ENCODE assay signal across 15 cellular contexts in genomic region chr14:28784262-28785021, GRCh38. TPM values are rescaled to one million over a fixed set of nuclear protein-coding genes. Genes with fewer than 3 reads are reported as not detected.
A peak's percentile ranks its signal among the peaks of the same experiment; 100 is the strongest.
DNase-seq lines count a peak whose midpoint lies in the region; TF ChIP-seq lines count a peak whose summit lies in the region.
"Had no signal": no experiment of that assay in that cellular context is flagged by ENCODE, and none has a peak within 500 bp of the region (broad histone marks: within the 10 kb centered on the region; RNA-seq: fewer than 3 reads in every experiment).

No MANE protein-coding gene starts in this region.

- TF ChIP-seq CTCF in astrocyte of the spinal cord (IDR thresholded peaks at IDR 0.05; ENCODE audit: low read depth, low read length): no peak

- H3K27ac ChIP-seq in layer of hippocampus (ENCODE audit: low read depth, low read length): peak overlapping the region; percentile 77
- H3K27ac ChIP-seq: gastrocnemius medialis, left lung had no signal

- H3K4me3 ChIP-seq in astrocyte of the spinal cord (ENCODE audit: low read depth, low read length): peak overlapping the region; percentile 47
- H3K4me3 ChIP-seq: left lung had no signal

- peaks cover 5% of the 10 kb centered on the region for H3K27me3 ChIP-seq in layer of hippocampus (ENCODE audit: control insufficient read depth, insufficient read depth, low read length)

- in situ Hi-C loops in astrocyte of the spinal cord (cut with HindIII; ENCODE audit: low sequenced_read_pairs): no loop called here

- DNase-seq in NCI-H2081 (lab: John Stamatoyannopoulos, UW) (peak; percentile 10 to 43), NCI-H2081 treated with DMSO at 0.1 percent for 48 hours (lab: John Stamatoyannopoulos, UW) (no peak), astrocyte of the spinal cord (ENCODE audit: low read depth, low spot score) (no peak), superior temporal gyrus (ENCODE audit: extremely low spot score) (peak; percentile 62), dermis blood vessel endothelial cell (no peak), UCSD-AML1 (lab: John Stamatoyannopoulos, UW; ENCODE audit: unreplicated experiment) (no peak), KG1 (lab: John Stamatoyannopoulos, UW) (no peak)
- DNase-seq: 8988T; activated CD8-positive, alpha-beta memory T cell treated with anti-CD3 and anti-CD28 coated beads for 24 hours; gastrocnemius medialis; left lung; stimulated activated CD4-positive, alpha-beta T cell treated with anti-CD3 and anti-CD28 coated beads, Interleukin-15, amount 100 ng/mL, for 24 hours had no signal

RNA-seq across cellular contexts. Expression of gene FOXG1, which starts 17.9 kb away (rescaled TPM):
- not detected in 2 replicates for total RNA-seq in dermis blood vessel endothelial cell
- total RNA-seq: gastrocnemius medialis, left lung, omental fat pad, ureter had no signal

Comparison
In these comparisons a context has a peak if more than half of its experiments do, and no peak if none do; other contexts are left out.
1. DNase-seq: peak in NCI-H2081 (2 of 2) and superior temporal gyrus (single experiment); none in NCI-H2081 treated with DMSO at 0.1 percent for 48 hours (single experiment), astrocyte of the spinal cord (single experiment), dermis blood vessel endothelial cell (single experiment), UCSD-AML1 (single experiment) and KG1 (single experiment).